1 cellular context compared by ENCODE assay signal in the genomic region with DNA sequence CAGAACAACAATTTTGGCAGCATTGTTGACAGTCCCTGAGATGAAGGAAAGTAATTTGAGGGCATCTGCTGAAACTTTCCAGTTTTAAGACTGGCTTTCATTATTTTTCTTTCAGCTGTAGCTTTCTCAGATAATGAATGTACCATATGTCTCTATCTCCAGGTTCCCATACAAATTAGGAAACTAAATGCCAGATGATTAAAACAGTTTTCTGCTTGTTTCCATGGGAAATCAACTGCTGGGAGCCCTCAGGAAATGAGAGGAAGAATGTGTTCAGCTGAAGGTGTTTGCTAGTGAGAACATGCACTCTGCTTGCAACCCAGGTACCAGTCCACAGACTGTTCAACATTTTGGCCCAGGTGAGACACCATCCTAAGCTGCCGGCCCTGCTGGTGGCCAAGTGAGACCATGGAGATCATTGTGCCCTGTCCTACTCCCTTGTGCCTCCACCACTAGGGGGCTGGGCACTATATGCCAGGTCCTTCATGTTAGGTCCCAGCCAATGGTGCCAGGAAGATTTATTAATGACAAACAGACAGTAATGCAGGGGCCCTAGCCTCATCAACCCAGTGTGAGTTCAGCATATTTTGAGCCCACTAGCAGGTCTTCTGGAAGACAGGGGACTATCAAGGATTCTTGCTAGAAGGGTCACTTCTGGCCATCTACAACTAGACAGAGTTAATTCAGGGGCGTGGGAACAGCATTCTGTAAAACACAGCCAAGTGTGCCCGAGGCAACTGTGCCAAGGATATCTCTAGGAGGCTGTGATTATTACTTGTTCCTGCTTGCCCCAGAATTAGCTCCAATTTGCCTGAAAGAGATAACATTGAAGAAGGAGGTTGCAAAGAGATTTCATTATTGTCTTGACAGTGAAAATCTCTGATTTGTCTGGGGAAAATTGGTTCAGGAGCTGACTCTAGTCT.
TF ChIP-seq lines count a peak whose summit lies in the region.

No MANE protein-coding gene starts in this region.

TF ChIP-seq in GM12878, 131 proteins besides CTCF, POLR2A, EP300 and RAD21:
- TF ChIP-seq TCF3 (IDR thresholded peaks at IDR 0.05; ENCODE audit: borderline replicate concordance, insufficient read depth, low read depth, low read length): no peak
